In genomic region chr5:73390989-73391388, GRCh38 we compare ENCODE assay signal across 1 cellular context.
A peak's percentile ranks its signal among the peaks of the same experiment; 100 is the strongest.
TF ChIP-seq lines count a peak whose summit lies in the region.

No MANE protein-coding gene starts in this region.

TF ChIP-seq in HEK293, 187 proteins besides CTCF, POLR2A, EP300 and RAD21 (continued from another document):
- no peak for TF ChIP-seq PRDM2 (tag by site-specific recombination; IDR thresholded peaks at IDR 0.05; ENCODE audit: borderline replicate concordance)
- no peak for TF ChIP-seq ZNF248 (tag by site-specific recombination; IDR thresholded peaks at IDR 0.05)
- peak; percentile 88 for TF ChIP-seq ATF2 (tag by site-specific recombination; IDR thresholded peaks at IDR 0.05; ENCODE audit: low read depth)
- TF ChIP-seq ZNF561 (tag by site-specific recombination; IDR thresholded peaks at IDR 0.05; ENCODE audit: borderline replicate concordance): no peak
- TF ChIP-seq ZXDB (tag by site-specific recombination; IDR thresholded peaks at IDR 0.05): no peak
- peak; percentile 51 for TF ChIP-seq OSR2 (tag by site-specific recombination; IDR thresholded peaks at IDR 0.05)
- no peak for TF ChIP-seq ZBTB7A (tag by site-specific recombination; IDR thresholded peaks at IDR 0.05; ENCODE audit: low read depth)
- TF ChIP-seq ZNF530 (tag by site-specific recombination; IDR thresholded peaks at IDR 0.05; ENCODE audit: low read depth): no peak
- TF ChIP-seq ZNF629 (tag by site-specific recombination; IDR thresholded peaks at IDR 0.05): peak; percentile 14; the same call in 1 of the 2 replicates
- no peak for TF ChIP-seq ZNF48 (tag by site-specific recombination; IDR thresholded peaks at IDR 0.05)
- no peak for TF ChIP-seq ZNF514 (tag by site-specific recombination; IDR thresholded peaks at IDR 0.05)
- TF ChIP-seq MYNN (tag by site-specific recombination; IDR thresholded peaks at IDR 0.05; ENCODE audit: borderline replicate concordance): no peak
- peak; percentile 42 for TF ChIP-seq ZNF335 (tag by site-specific recombination; conservative IDR thresholded peaks at IDR 0.05)
- TF ChIP-seq PATZ1 (tag by site-specific recombination; IDR thresholded peaks at IDR 0.05): no peak
